ENCODE assay signal across 19 cellular contexts in genomic region chr2:170341684-170342631, GRCh38.
DNase-seq lines count a peak whose midpoint lies in the region; ATAC-seq and TF ChIP-seq lines count a peak whose summit lies in the region.
"Had no signal": no experiment of that assay in that cellular context is flagged by ENCODE, and none has a peak within 500 bp of the region (broad histone marks: within the 10 kb centered on the region; RNA-seq: fewer than 3 reads in every experiment).

No MANE protein-coding gene starts in this region.

- peaks cover 17% of the 10 kb centered on the region for H3K4me1 Mint-ChIP-seq in activated CD4-positive, alpha-beta T cell treated with anti-CD3 and anti-CD28 coated beads, Interleukin-2, amount 10 ng/mL, durations not matched to agents 24 days and 14 days
- peaks cover 23% of the 10 kb centered on the region for H3K4me1 Mint-ChIP-seq in glutamatergic neuron (ENCODE audit: low read depth, unreplicated experiment)
- H3K4me1 Mint-ChIP-seq: CD4-positive, alpha-beta memory T cell had no signal

- H3K9me3 Mint-ChIP-seq in activated CD4-positive, alpha-beta T cell treated with anti-CD3 and anti-CD28 coated beads, Interleukin-2, amount 10 ng/mL, durations not matched to agents 24 days and 14 days: no peaks in the 10 kb centered on the region
- no peaks in the 10 kb centered on the region for H3K9me3 Mint-ChIP-seq in glutamatergic neuron (ENCODE audit: unreplicated experiment)
- H3K9me3 Mint-ChIP-seq: CD4-positive, alpha-beta memory T cell had no signal

- no peak for TF ChIP-seq CTCF in glutamatergic neuron (IDR thresholded peaks at IDR 0.05; ENCODE audit: partially characterized antibody, unreplicated experiment)

- peaks cover 3% of the 10 kb centered on the region for H3K27me3 Mint-ChIP-seq in activated CD4-positive, alpha-beta T cell treated with anti-CD3 and anti-CD28 coated beads, Interleukin-2, amount 10 ng/mL, durations not matched to agents 24 days and 14 days
- H3K27me3 Mint-ChIP-seq in glutamatergic neuron (ENCODE audit: unreplicated experiment): no peaks in the 10 kb centered on the region

- no peak overlapping the region for H3K4me3 Mint-ChIP-seq in activated CD4-positive, alpha-beta T cell treated with anti-CD3 and anti-CD28 coated beads, Interleukin-2, amount 10 ng/mL, durations not matched to agents 24 days and 14 days
- no peak overlapping the region for H3K4me3 Mint-ChIP-seq in glutamatergic neuron (ENCODE audit: unreplicated experiment)
- H3K4me3 Mint-ChIP-seq: CD4-positive, alpha-beta memory T cell had no signal

- intact Hi-C loops in activated CD4-positive, alpha-beta T cell treated with anti-CD3 and anti-CD28 coated beads, Interleukin-2, amount 10 ng/mL, durations not matched to agents 24 days and 14 days (cut with micrococcal nuclease): no loop called here

- DNase-seq in activated CD4-positive, alpha-beta T cell treated with anti-CD3 and anti-CD28 coated beads, Interleukin-2, amount 10 ng/mL, durations not matched to agents 24 days and 14 days: no peak
- DNase-seq in activated CD4-positive, alpha-beta T cell treated with anti-CD3 and anti-CD28 coated beads for 4 hours: no peak
- DNase-seq in NCI-H1092 (lab: John Stamatoyannopoulos, UW) (peak; percentile 27), NCI-H524 (lab: John Stamatoyannopoulos, UW) (peak; percentile 39 to 79), glutamatergic neuron (peak; percentile 44), AG08396 (ENCODE audit: low spot score) (no peak), DMS114 treated with DMSO at 0.1 percent for 48 hours (lab: John Stamatoyannopoulos, UW; ENCODE audit: unreplicated experiment) (no peak)
- DNase-seq: activated CD8-positive, alpha-beta memory T cell treated with anti-CD3 and anti-CD28 coated beads, Interleukin-2, amount 50 U/mL, for 4 hours; CD4-positive, alpha-beta memory T cell; central memory CD4-positive, alpha-beta T cell; EL; foreskin keratinocyte; mammary epithelial cell; MV-4-11; NCI-H446 treated with DMSO at 0.1 percent for 48 hours; PC-9; thyroid gland had no signal

- H3K27ac Mint-ChIP-seq in activated CD4-positive, alpha-beta T cell treated with anti-CD3 and anti-CD28 coated beads, Interleukin-2, amount 10 ng/mL, durations not matched to agents 24 days and 14 days: peak overlapping the region; percentile 25
- H3K27ac Mint-ChIP-seq in glutamatergic neuron (ENCODE audit: unreplicated experiment): peak overlapping the region; percentile 52
- H3K27ac Mint-ChIP-seq: CD4-positive, alpha-beta memory T cell had no signal

- H3K36me3 Mint-ChIP-seq in activated CD4-positive, alpha-beta T cell treated with anti-CD3 and anti-CD28 coated beads, Interleukin-2, amount 10 ng/mL, durations not matched to agents 24 days and 14 days (ENCODE audit: low read depth): no peaks in the 10 kb centered on the region
- H3K36me3 Mint-ChIP-seq in glutamatergic neuron (ENCODE audit: unreplicated experiment): no peaks in the 10 kb centered on the region
- H3K36me3 Mint-ChIP-seq: CD4-positive, alpha-beta memory T cell had no signal

- ATAC-seq in GM19463 (IDR thresholded peaks at IDR 0.05; ENCODE audit: unreplicated experiment): no peak
- ATAC-seq: activated CD4-positive, CD25-positive, alpha-beta regulatory T cell treated with anti-CD3 and anti-CD28 coated beads, Interleukin-2, amount 50 U/mL, for 24 hours; foreskin keratinocyte had no signal

Comparison
In these comparisons a context has a peak if more than half of its experiments do, and no peak if none do; other contexts are left out.
1. DNase-seq: peak in NCI-H1092 (single experiment), NCI-H524 (2 of 2) and glutamatergic neuron (single experiment); none in activated CD4-positive, alpha-beta T cell treated with anti-CD3 and anti-CD28 coated beads, Interleukin-2, amount 10 ng/mL, durations not matched to agents 24 days and 14 days (single experiment), activated CD4-positive, alpha-beta T cell treated with anti-CD3 and anti-CD28 coated beads for 4 hours (0 of 2), AG08396 (single experiment) and DMS114 treated with DMSO at 0.1 percent for 48 hours (single experiment).